In the genomic region with DNA sequence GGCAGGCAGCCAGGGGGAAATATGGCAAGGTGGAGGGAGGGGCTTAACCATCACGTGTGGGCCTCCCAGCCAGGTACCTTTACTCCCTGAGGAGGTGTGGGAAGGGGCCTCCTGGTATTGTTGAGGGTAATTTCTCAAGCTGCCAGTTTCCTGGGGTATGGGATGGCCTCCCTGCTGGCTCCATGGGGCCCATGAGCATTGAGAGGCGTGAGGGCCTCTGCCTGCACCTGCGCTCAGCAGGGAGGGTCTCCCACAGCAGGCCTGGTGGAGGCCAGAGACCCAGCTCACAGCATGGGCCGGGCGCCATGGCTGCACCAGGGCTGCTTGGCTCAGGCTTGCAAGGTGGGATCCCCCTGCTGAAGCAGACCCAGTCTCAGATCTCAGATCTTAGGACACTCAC, we compare ENCODE assay signal across 18 cellular contexts.
DNase-seq lines count a peak whose midpoint lies in the region; ATAC-seq and TF ChIP-seq lines count a peak whose summit lies in the region.
"Had no signal": no experiment of that assay in that cellular context is flagged by ENCODE, and none has a peak within 500 bp of the region (broad histone marks: within the 10 kb centered on the region; RNA-seq: fewer than 3 reads in every experiment).

No MANE protein-coding gene starts in this region.

- H3K79me2 ChIP-seq in OCI-LY7 (ENCODE audit: insufficient read depth, low read depth, low read length) = no peaks in the 10 kb centered on the region

- peaks cover 7% of the 10 kb centered on the region for H3K4me1 Mint-ChIP-seq in activated CD4-positive, alpha-beta memory T cell treated with anti-CD3 and anti-CD28 coated beads, Interleukin-2, amount 10 ng/mL, durations not matched to agents 7 days and 5 days

- no TSS peak for BruUV-seq in OCI-LY7 (replicated peaks; lab: Mats Ljungman, UMichigan)

- DNase-seq in NCI-H1417 (lab: John Stamatoyannopoulos, UW) = peak in 2 of 3 experiments; percentile 47 to 79
- no peak for DNase-seq in NCI-H1417 treated with DMSO at 0.1 percent for 48 hours (lab: John Stamatoyannopoulos, UW)
- peak; percentile 79 for DNase-seq in NCI-H146 treated with DMSO at 0.1 percent for 48 hours (lab: John Stamatoyannopoulos, UW; ENCODE audit: unreplicated experiment)
- no peak for DNase-seq in OCI-LY7 (ENCODE audit: low spot score)
- DNase-seq in activated CD4-positive, alpha-beta T cell treated with anti-CD3 and anti-CD28 coated beads for 48 hours = no peak
- DNase-seq in left colon = no peak
- DNase-seq in activated CD4-positive, alpha-beta memory T cell treated with anti-CD3 and anti-CD28 coated beads, Interleukin-2, amount 10 ng/mL, durations not matched to agents 7 days and 5 days = no peak
- DNase-seq: AML-193; CD4-positive, alpha-beta T cell; DMS153; DMS79; GDM1; GM23248 had no signal

- POLR2A ChIA-PET in OCI-LY7 (lab: Charles Lee) = interaction anchor here (0.6 to 1.7 kb wide), 2 partner anchors 21 to 25 kb away, joined by 3 to 4 read pairs; no protein-coding TSS in a partner anchor
- POLR2A ChIA-PET in activated CD4-positive, alpha-beta memory T cell treated with anti-CD3 and anti-CD28 coated beads, Interleukin-2, amount 10 ng/mL, durations not matched to agents 7 days and 5 days (lab: Charles Lee) = no interaction called here

- H3K36me3 Mint-ChIP-seq in activated CD4-positive, alpha-beta memory T cell treated with anti-CD3 and anti-CD28 coated beads, Interleukin-2, amount 10 ng/mL, durations not matched to agents 7 days and 5 days (ENCODE audit: low read depth) = no peaks in the 10 kb centered on the region

- no peaks in the 10 kb centered on the region for H3K9me3 Mint-ChIP-seq in activated CD4-positive, alpha-beta memory T cell treated with anti-CD3 and anti-CD28 coated beads, Interleukin-2, amount 10 ng/mL, durations not matched to agents 7 days and 5 days
- H3K9me3 Mint-ChIP-seq: CD4-positive, alpha-beta T cell had no signal

- CTCF ChIA-PET in OCI-LY7 (lab: Charles Lee; ENCODE audit: unreplicated experiment) = no interaction called here
- CTCF ChIA-PET in activated CD4-positive, alpha-beta memory T cell treated with anti-CD3 and anti-CD28 coated beads, Interleukin-2, amount 10 ng/mL, durations not matched to agents 7 days and 5 days (lab: Charles Lee) = no interaction called here

- H3K4me3 ChIP-seq in OCI-LY7 (ENCODE audit: low read depth, low read length, poor library complexity, severe bottlenecking) = no peak overlapping the region
- H3K4me3 ChIP-seq: A549, GM23248, HAP-1 had no signal

- intact Hi-C loops in OCI-LY7 (cut with micrococcal nuclease; ENCODE audit: unreplicated experiment) = loop anchor here (5.0 kb wide), 1 partner anchor 321 kb away; a partner anchor contains a TSS
- intact Hi-C loops in left colon (cut with DNase I, micrococcal nuclease) = no loop called here

- H3K27ac ChIP-seq in OCI-LY7 (ENCODE audit: low read depth, low read length, poor library complexity, severe bottlenecking) = peak overlapping the region; percentile 79
- H3K27ac ChIP-seq: 22Rv1, A549, C4-2B, GM23248, HL-60 had no signal

- no peaks in the 10 kb centered on the region for H4K20me1 ChIP-seq in OCI-LY7 (ENCODE audit: insufficient read depth, low read length)

- H3K4me1 ChIP-seq in OCI-LY7 (ENCODE audit: insufficient read depth, low read length, poor library complexity, severe bottlenecking) = peaks cover 45% of the 10 kb centered on the region
- H3K4me1 ChIP-seq: A549, HAP-1 had no signal

- no peak overlapping the region for H2AFZ ChIP-seq in OCI-LY7 (ENCODE audit: low read length)
- H2AFZ ChIP-seq: GM23248 had no signal

- H3K4me2 ChIP-seq in OCI-LY7 (ENCODE audit: low read length) = no peak overlapping the region
- H3K4me2 ChIP-seq: A549 had no signal

- H3K36me3 ChIP-seq in OCI-LY7 (ENCODE audit: insufficient read depth, low read length) = no peaks in the 10 kb centered on the region
- H3K36me3 ChIP-seq: HAP-1 had no signal

- H3K4me3 Mint-ChIP-seq in activated CD4-positive, alpha-beta memory T cell treated with anti-CD3 and anti-CD28 coated beads, Interleukin-2, amount 10 ng/mL, durations not matched to agents 7 days and 5 days = no peak overlapping the region
- H3K4me3 Mint-ChIP-seq: CD4-positive, alpha-beta T cell had no signal

- ATAC-seq in left colon = no peak
- ATAC-seq: A549 had no signal

- H3K27ac Mint-ChIP-seq in activated CD4-positive, alpha-beta memory T cell treated with anti-CD3 and anti-CD28 coated beads, Interleukin-2, amount 10 ng/mL, durations not matched to agents 7 days and 5 days = no peak overlapping the region
- H3K27ac Mint-ChIP-seq: CD4-positive, alpha-beta T cell had no signal

- H3K27me3 Mint-ChIP-seq in activated CD4-positive, alpha-beta memory T cell treated with anti-CD3 and anti-CD28 coated beads, Interleukin-2, amount 10 ng/mL, durations not matched to agents 7 days and 5 days = peaks cover 11% of the 10 kb centered on the region
- H3K27me3 Mint-ChIP-seq: CD4-positive, alpha-beta T cell had no signal

- no peak for TF ChIP-seq CTCF in OCI-LY7 (conservative IDR thresholded peaks at IDR 0.05; ENCODE audit: low read length)

- H3K9me3 ChIP-seq in OCI-LY7 (ENCODE audit: low read length) = no peaks in the 10 kb centered on the region
- H3K9me3 ChIP-seq: A549, HAP-1 had no signal

- H3K9me2 ChIP-seq in OCI-LY7 (ENCODE audit: insufficient read depth, low read length) = no peaks in the 10 kb centered on the region

Comparison
In these comparisons a context has a peak if more than half of its experiments do, and no peak if none do; other contexts are left out.
1. DNase-seq: peak in NCI-H1417 (2 of 3) and NCI-H146 treated with DMSO at 0.1 percent for 48 hours (single experiment); none in NCI-H1417 treated with DMSO at 0.1 percent for 48 hours (single experiment), OCI-LY7 (single experiment), activated CD4-positive, alpha-beta T cell treated with anti-CD3 and anti-CD28 coated beads for 48 hours (single experiment), left colon (0 of 2) and activated CD4-positive, alpha-beta memory T cell treated with anti-CD3 and anti-CD28 coated beads, Interleukin-2, amount 10 ng/mL, durations not matched to agents 7 days and 5 days (single experiment).